In the genomic region with DNA sequence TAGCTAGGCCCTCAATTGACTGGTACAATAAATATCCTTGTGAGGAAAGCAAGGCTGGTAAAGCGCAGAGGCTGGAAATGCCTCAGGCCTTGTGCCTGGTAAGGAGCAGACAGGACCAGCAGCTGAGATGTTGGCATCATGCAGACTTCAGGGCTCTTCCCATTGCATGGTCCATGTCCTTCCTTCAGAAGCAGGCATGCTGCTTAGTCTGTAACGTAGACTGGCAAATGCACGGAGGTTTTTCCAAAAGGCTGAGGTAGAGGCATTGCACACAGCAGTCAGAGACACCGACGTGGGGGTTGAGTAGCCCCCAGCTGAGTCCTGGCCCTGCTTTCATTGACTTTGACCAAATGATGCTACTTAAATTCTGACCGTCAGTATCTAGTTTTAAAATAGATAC, we compare ENCODE assay signal across 16 cellular contexts.
A peak's percentile ranks its signal among the peaks of the same experiment; 100 is the strongest.
DNase-seq lines count a peak whose midpoint lies in the region; ATAC-seq and TF ChIP-seq lines count a peak whose summit lies in the region.
"Had no signal": no experiment of that assay in that cellular context is flagged by ENCODE, and none has a peak within 500 bp of the region (broad histone marks: within the 10 kb centered on the region; RNA-seq: fewer than 3 reads in every experiment).

No MANE protein-coding gene starts in this region.

- POLR2A ChIA-PET in WTC11 (lab: Charles Lee), result interaction anchor here (1.7 kb wide), 1 partner anchor 43 kb away, joined by 6 read pairs; no protein-coding TSS in a partner anchor

- WGBS in H9 (ENCODE audit: extremely low coverage, insufficient read length, low lambda C conversion rate), result no CpG with 5 or more reads among the region's 6 CpGs

- H3K27ac Mint-ChIP-seq in H9 (peak overlapping the region in 1 of 3 experiments; percentile 99; a peak in 2 of 7 replicates), WTC11 (peak overlapping the region; percentile 93)
- H3K27ac Mint-ChIP-seq: stimulated activated naive CD8-positive, alpha-beta T cell treated with anti-CD3 and anti-CD28 coated beads, Interleukin-15, Interleukin-2, amounts not matched to agents 100 ng/mL and 50 ng/mL, for 24 hours had no signal

- H3K36me3 Mint-ChIP-seq in H9 (ENCODE audit: insufficient read depth in 1 of 3, low read depth in 3 of 3) (no peaks in the 10 kb centered on the region), WTC11 (no peaks in the 10 kb centered on the region)
- H3K36me3 Mint-ChIP-seq: brain, naive B cell had no signal

- H3K4me3 ChIP-seq in skeletal muscle satellite cell (ENCODE audit: low read length), result no peak overlapping the region
- no peak overlapping the region for H3K4me3 ChIP-seq in foreskin fibroblast (ENCODE audit: low read depth in 1 of 2, low read length in 2 of 2)
- H3K4me3 ChIP-seq: hepatocyte, prostate gland had no signal

- no peak overlapping the region for H3K9ac ChIP-seq in H9 (ENCODE audit: extremely low read depth, insufficient read length, low read length)
- peak overlapping the region; percentile 82 for H3K9ac ChIP-seq in skeletal muscle satellite cell (ENCODE audit: low read depth, low read length)

- H3K9me3 ChIP-seq in H9 (ENCODE audit: control insufficient read depth, low read depth, low read length), result no peaks in the 10 kb centered on the region
- no peaks in the 10 kb centered on the region for H3K9me3 ChIP-seq in skeletal muscle satellite cell (replicated peaks; ENCODE audit: low read length)
- H3K9me3 ChIP-seq: prostate gland had no signal

- no peak overlapping the region for H2BK120ac ChIP-seq in H9 (ENCODE audit: low read depth, low read length, poor library complexity, severe bottlenecking)

- H3K27me3 ChIP-seq in H9 (ENCODE audit: insufficient read depth, low read length), result no peaks in the 10 kb centered on the region
- no peaks in the 10 kb centered on the region for H3K27me3 ChIP-seq in foreskin keratinocyte
- H3K27me3 ChIP-seq in skeletal muscle satellite cell (ENCODE audit: control insufficient read depth, insufficient read depth, low read length), result no peaks in the 10 kb centered on the region
- H3K27me3 ChIP-seq: hepatocyte had no signal

- H2AK5ac ChIP-seq in H9 (ENCODE audit: insufficient read length, low read length), result peak overlapping the region; percentile 2

- no peak overlapping the region for H2BK20ac ChIP-seq in H9 (ENCODE audit: low read depth, low read length, poor library complexity, severe bottlenecking)

- H3K4me1 ChIP-seq in H9 (ENCODE audit: insufficient read depth, low read length) (peaks cover 10% of the 10 kb centered on the region; the same call in 1 of the 2 replicates), foreskin keratinocyte (peaks cover 69% of the 10 kb centered on the region), skeletal muscle satellite cell (ENCODE audit: control insufficient read depth, insufficient read depth, low read length) (peaks cover 79% of the 10 kb centered on the region)

- no peak overlapping the region for H3K4me2 ChIP-seq in H9 (ENCODE audit: insufficient read depth, insufficient read length, low read length)
- H3K4me2 ChIP-seq in skeletal muscle satellite cell (ENCODE audit: low read length), result peak overlapping the region; percentile 61
- H3K4me2 ChIP-seq: hepatocyte had no signal

- no peak overlapping the region for H4K91ac ChIP-seq in H9 (ENCODE audit: insufficient read length, low read depth, low read length)

- H3K14ac ChIP-seq in H9 (ENCODE audit: insufficient read depth, low read length), result peak overlapping the region; percentile 52

- no peak overlapping the region for H4K8ac ChIP-seq in H9 (replicated peaks; ENCODE audit: insufficient read length, low read depth, low read length)

- H2AFZ ChIP-seq in H9 (ENCODE audit: low read length), result no peak overlapping the region
- H2AFZ ChIP-seq: hepatocyte had no signal

- no peaks in the 10 kb centered on the region for H3K23me2 ChIP-seq in H9 (ENCODE audit: insufficient read length, low read depth, low read length, poor library complexity, severe bottlenecking)

- CTCF ChIA-PET in WTC11 (lab: Charles Lee), result interaction anchor here (1.1 to 8.4 kb wide), 9 partner anchors 14 to 201 kb away, joined by 3 to 144 read pairs (median 6); no protein-coding TSS in a partner anchor

- no peaks in the 10 kb centered on the region for H3K79me2 ChIP-seq in H9 (ENCODE audit: insufficient read depth, low read length)
- H3K79me2 ChIP-seq: hepatocyte had no signal

- ATAC-seq in WTC11 (no peak), foreskin keratinocyte (no peak), GM19023 (IDR thresholded peaks at IDR 0.05; ENCODE audit: unreplicated experiment) (no peak)

- no peaks in the 10 kb centered on the region for H3K36me3 ChIP-seq in skeletal muscle satellite cell (ENCODE audit: insufficient read depth, low read length)
- H3K36me3 ChIP-seq: prostate gland had no signal

- H3K4me3 Mint-ChIP-seq in H9, result no peak overlapping the region
- H3K4me3 Mint-ChIP-seq in WTC11, result no peak overlapping the region
- H3K4me3 Mint-ChIP-seq: brain; naive B cell; stimulated activated naive CD8-positive, alpha-beta T cell treated with anti-CD3 and anti-CD28 coated beads, Interleukin-15, Interleukin-2, amounts not matched to agents 100 ng/mL and 50 ng/mL, for 24 hours had no signal

- H4K20me1 ChIP-seq in H9 (ENCODE audit: control insufficient read depth, insufficient read depth, insufficient read length), result no peaks in the 10 kb centered on the region

- H4K5ac ChIP-seq in H9 (ENCODE audit: insufficient read length, low read depth, low read length), result no peak overlapping the region

- TF ChIP-seq CTCF in H9 (conservative IDR thresholded peaks at IDR 0.05) (no peak), WTC11 (IDR thresholded peaks at IDR 0.05) (no peak), foreskin keratinocyte (conservative IDR thresholded peaks at IDR 0.05) (no peak), foreskin fibroblast (IDR thresholded peaks at IDR 0.05; ENCODE audit: low read depth, low read length) (no peak)

- H2BK5ac ChIP-seq in H9 (ENCODE audit: insufficient read length, low read length), result no peak overlapping the region

- no peaks in the 10 kb centered on the region; the same call in 1 of the 2 replicates for H3K27me3 Mint-ChIP-seq in H9 (ENCODE audit: low read depth)
- no peaks in the 10 kb centered on the region for H3K27me3 Mint-ChIP-seq in WTC11 (ENCODE audit: low read depth)
- H3K27me3 Mint-ChIP-seq: naive B cell; stimulated activated naive CD8-positive, alpha-beta T cell treated with anti-CD3 and anti-CD28 coated beads, Interleukin-15, Interleukin-2, amounts not matched to agents 100 ng/mL and 50 ng/mL, for 24 hours had no signal

- H3K9me3 Mint-ChIP-seq in H9, result no peaks in the 10 kb centered on the region
- no peaks in the 10 kb centered on the region for H3K9me3 Mint-ChIP-seq in WTC11
- H3K9me3 Mint-ChIP-seq: brain; naive B cell; stimulated activated naive CD8-positive, alpha-beta T cell treated with anti-CD3 and anti-CD28 coated beads, Interleukin-15, Interleukin-2, amounts not matched to agents 100 ng/mL and 50 ng/mL, for 24 hours had no signal

- no peaks in the 10 kb centered on the region for H3K79me1 ChIP-seq in H9 (ENCODE audit: insufficient read depth, low read depth, low read length, poor library complexity, severe bottlenecking)

- H3K27ac ChIP-seq in H9 (ENCODE audit: insufficient read length, low read depth, low read length), result no peak overlapping the region
- H3K27ac ChIP-seq in foreskin keratinocyte, result peak overlapping the region; percentile 98
- H3K27ac ChIP-seq: hepatocyte, prostate gland had no signal

- H2BK12ac ChIP-seq in H9 (ENCODE audit: insufficient read length, low read depth, low read length), result peak overlapping the region; percentile 67

- peak overlapping the region; percentile 83 for H3K18ac ChIP-seq in H9 (ENCODE audit: insufficient read length, low read depth, low read length)

- no peak overlapping the region for H3K4ac ChIP-seq in H9 (ENCODE audit: low read depth, low read length)

- no peak overlapping the region for H3T11ph ChIP-seq in H9 (ENCODE audit: low read length)

- H3K4me1 Mint-ChIP-seq in H9, result peaks cover 35 to 38% of the 10 kb centered on the region in 2 experiments
- peaks cover 30% of the 10 kb centered on the region for H3K4me1 Mint-ChIP-seq in WTC11

- H3K56ac ChIP-seq in H9 (ENCODE audit: insufficient read length, low read depth, low read length), result no peak overlapping the region

- DNase-seq in H9, result no peak
- no peak for DNase-seq in WTC11 (ENCODE audit: low spot score)
- DNase-seq in foreskin keratinocyte, result no peak
- no peak for DNase-seq in DMS153 (lab: John Stamatoyannopoulos, UW)
- no peak for DNase-seq in foreskin fibroblast
- no peak for DNase-seq in NCI-H526 (lab: John Stamatoyannopoulos, UW)
- DNase-seq: activated naive CD4-positive, alpha-beta T cell treated with anti-CD3 and anti-CD28 coated beads, Interleukin-2, amount 50 U/mL, for 16 hours; naive B cell; NCI-H146; SHP77 had no signal

- no peak overlapping the region for H3K23ac ChIP-seq in H9 (ENCODE audit: insufficient read length, low read depth, low read length)

- no peak overlapping the region for H2BK15ac ChIP-seq in H9 (ENCODE audit: low read depth, low read length)

TF ChIP-seq in WTC11, 78 proteins besides CTCF, POLR2A, EP300 and RAD21 (continues in another document):
- no peak for TF ChIP-seq HMGA2 (CRISPR knock-in tag; IDR thresholded peaks at IDR 0.05)
